ENCODE assay signal across 8 cellular contexts in genomic region chr1:42957229-42957879, GRCh38. TPM values are rescaled to one million over a fixed set of nuclear protein-coding genes. Genes with fewer than 3 reads are reported as not detected.
A peak's percentile ranks its signal among the peaks of the same experiment; 100 is the strongest.
DNase-seq lines count a peak whose midpoint lies in the region; ATAC-seq and TF ChIP-seq lines count a peak whose summit lies in the region.

No MANE protein-coding gene starts in this region.

- H2AFZ ChIP-seq in GM23338 (no peak overlapping the region), SU-DHL-6 (ENCODE audit: low read depth, low read length, severe bottlenecking) (no peak overlapping the region)

- H4K20me1 ChIP-seq in GM23338 (replicated peaks; ENCODE audit: insufficient read depth) (peaks cover 53% of the 10 kb centered on the region), SU-DHL-6 (ENCODE audit: low read depth, low read length) (peaks cover under 1% of the 10 kb centered on the region; the same call in 1 of the 2 replicates)

- peak overlapping the region; percentile 69 for H3K9ac ChIP-seq in SU-DHL-6 (ENCODE audit: low read length)

- H3K4me3 Mint-ChIP-seq in GM23338, result peak overlapping the region; percentile 98

- H3K27ac ChIP-seq in GM23338 (ENCODE audit: low read depth), result peak overlapping the region; percentile 63; the same call in 1 of the 2 replicates
- peak overlapping the region; percentile 56 for H3K27ac ChIP-seq in SU-DHL-6 (ENCODE audit: low read depth, low read length)

- H3K27me3 Mint-ChIP-seq in GM23338 (ENCODE audit: insufficient read depth, low read depth, poor library complexity), result peaks cover 25% of the 10 kb centered on the region

- H3K27me3 ChIP-seq in GM23338 (ENCODE audit: insufficient read depth), result no peaks in the 10 kb centered on the region
- H3K27me3 ChIP-seq in SU-DHL-6 (ENCODE audit: low read length), result no peaks in the 10 kb centered on the region

- H3F3A ChIP-seq in GM23338 (replicated peaks; ENCODE audit: low read depth) (peaks cover 28% of the 10 kb centered on the region), SU-DHL-6 (ENCODE audit: insufficient read depth) (peaks cover 9% of the 10 kb centered on the region; the same call in 1 of the 2 replicates)

- H3K4me1 ChIP-seq in GM23338 (ENCODE audit: insufficient read depth), result peaks cover 71% of the 10 kb centered on the region

- H3K9me3 ChIP-seq in SU-DHL-6 (ENCODE audit: insufficient read depth, low read length), result no peaks in the 10 kb centered on the region

- ATAC-seq in GM23338, result no peak
- ATAC-seq in GM19397 (IDR thresholded peaks at IDR 0.05; ENCODE audit: unreplicated experiment), result no peak

- no peaks in the 10 kb centered on the region; the same call in 1 of the 3 replicates for H3K9me3 Mint-ChIP-seq in GM23338

- peaks cover 54% of the 10 kb centered on the region for H3K36me3 Mint-ChIP-seq in GM23338 (ENCODE audit: low read depth)

- TF ChIP-seq CTCF in GM23338 (conservative IDR thresholded peaks at IDR 0.05; ENCODE audit: low read depth in 2 of 2) (no peak), SU-DHL-6 (IDR thresholded peaks at IDR 0.05; ENCODE audit: insufficient read depth, low read length, poor library complexity, severe bottlenecking) (no peak), fibroblast of pulmonary artery (IDR thresholded peaks at IDR 0.05; ENCODE audit: low read length, missing control alignments) (no peak), retinal pigment epithelial cell (conservative IDR thresholded peaks at IDR 0.05; ENCODE audit: low read depth, low read length) (no peak)

- H3K79me2 ChIP-seq in GM23338 (replicated peaks; ENCODE audit: insufficient read depth) (peaks cover 87% of the 10 kb centered on the region), SU-DHL-6 (ENCODE audit: insufficient read depth, low read length) (peaks cover 55% of the 10 kb centered on the region)

- H3K4me3 ChIP-seq in GM23338 (peak overlapping the region; percentile 98), SU-DHL-6 (ENCODE audit: insufficient read depth, low read length, poor library complexity, severe bottlenecking) (peak overlapping the region; percentile 68), fibroblast of pulmonary artery (replicated peaks; ENCODE audit: low read depth, low read length) (peak overlapping the region; percentile 74), retinal pigment epithelial cell (ENCODE audit: low read length) (peak overlapping the region; percentile 100)

- H3K4me1 Mint-ChIP-seq in GM23338, result peaks cover 62% of the 10 kb centered on the region

- H3K9me2 ChIP-seq in GM23338 (ENCODE audit: insufficient read depth) (no peaks in the 10 kb centered on the region), SU-DHL-6 (replicated peaks; ENCODE audit: insufficient read depth, low read length) (no peaks in the 10 kb centered on the region)

- peaks cover 27% of the 10 kb centered on the region for H3K36me3 ChIP-seq in GM23338 (ENCODE audit: insufficient read depth)
- no peaks in the 10 kb centered on the region for H3K36me3 ChIP-seq in SU-DHL-6 (ENCODE audit: low read length)

- peak overlapping the region; percentile 94 for H3K27ac Mint-ChIP-seq in GM23338

- H3K4me2 ChIP-seq in GM23338 (peak overlapping the region; percentile 90), SU-DHL-6 (ENCODE audit: low read depth, low read length, poor library complexity, severe bottlenecking) (peak overlapping the region; percentile 92)

- peak; percentile 47 for DNase-seq in GM23338 (ENCODE audit: low spot score)
- no peak for DNase-seq in fibroblast of pulmonary artery (ENCODE audit: low read depth)
- DNase-seq in retinal pigment epithelial cell (ENCODE audit: low read depth), result no peak
- no peak for DNase-seq in A172 (ENCODE audit: low spot score)
- DNase-seq in NCI-H82 (lab: John Stamatoyannopoulos, UW), result no peak
- no peak for DNase-seq in stimulated activated CD4-positive, alpha-beta T cell treated with anti-CD3 and anti-CD28 coated beads, Interleukin-4, amount 100 ng/mL, for 1 hour

TF ChIP-seq in GM23338, 12 proteins besides CTCF, POLR2A, EP300 and RAD21 (continues in another document):
- no peak for TF ChIP-seq CREB1 (CRISPR knock-in tag; IDR thresholded peaks at IDR 0.05; ENCODE audit: low read depth)
- TF ChIP-seq REST (IDR thresholded peaks at IDR 0.05; ENCODE audit: unreplicated experiment), result no peak
- TF ChIP-seq ZNF462 (CRISPR knock-in tag; IDR thresholded peaks at IDR 0.05), result no peak
- TF ChIP-seq NANOG (IDR thresholded peaks at IDR 0.05; ENCODE audit: borderline replicate concordance), result no peak
- TF ChIP-seq STAT1 (IDR thresholded peaks at IDR 0.05; ENCODE audit: unreplicated experiment), result no peak

RNA-seq across cellular contexts. Expression of gene SLC2A1, which starts 1.3 kb away (rescaled TPM):
- total RNA-seq in GM23338 (2014; rRNA removed; shearing (Covaris generic)), result 305 and 479 TPM in 2 replicates
- 63.9 and 66.1 TPM in 2 replicates for polyA plus RNA-seq in GM23338 (2016; fragmentation: Nextera tagmentation; extraction: Ambion mirVana)
- total RNA-seq in A172 (2014; rRNA removed; shearing (Covaris generic)), result 164 and 282 TPM in 2 replicates
